In the genomic region with DNA sequence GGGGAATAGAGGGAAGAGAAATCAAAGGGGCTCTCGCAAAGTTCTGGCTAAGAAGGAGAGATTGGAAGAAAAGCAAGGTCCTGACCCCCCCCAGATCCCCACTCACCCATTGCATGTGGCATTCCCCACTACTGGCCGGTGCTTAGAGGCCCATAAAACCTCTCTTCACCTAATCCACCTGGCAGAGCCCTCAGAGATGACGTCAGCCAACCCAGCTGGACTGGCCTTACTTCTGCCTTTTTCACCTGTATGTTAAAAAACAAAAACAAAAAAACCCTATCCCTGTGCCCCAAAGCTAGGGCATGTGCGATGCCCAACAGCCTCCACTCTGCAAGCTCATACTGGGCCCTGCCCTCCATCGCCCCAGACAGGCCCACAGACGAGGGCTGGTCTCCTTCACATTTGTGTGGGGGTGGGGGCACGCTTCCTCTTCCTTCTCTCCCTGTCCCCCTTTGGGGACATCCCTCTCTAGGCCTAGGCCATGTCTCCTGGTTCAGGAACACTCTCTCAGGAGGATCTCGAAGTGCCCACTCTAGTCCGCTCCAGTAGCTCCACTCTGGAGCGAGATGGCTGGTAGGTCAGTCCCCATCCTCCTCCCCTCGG, we compare ENCODE assay signal across 18 cellular contexts.
"Had no signal": no experiment of that assay in that cellular context is flagged by ENCODE, and none has a peak within 500 bp of the region (broad histone marks: within the 10 kb centered on the region; RNA-seq: fewer than 3 reads in every experiment).

No MANE protein-coding gene starts in this region.

- DNase-seq: activated CD4-positive, alpha-beta T cell treated with anti-CD3 and anti-CD28 coated beads for 48 hours; activated CD8-positive, alpha-beta memory T cell treated with anti-CD3 and anti-CD28 coated beads, Interleukin-2, amount 50 U/mL, for 48 hours; activated CD8-positive, alpha-beta T cell treated with anti-CD3 and anti-CD28 coated beads, Interleukin-2, amount 10 ng/mL, durations not matched to agents 7 days and 5 days; activated naive CD4-positive, alpha-beta T cell treated with anti-CD3 and anti-CD28 coated beads for 36 hours; cortex of kidney; effector CD8-positive, alpha-beta T cell; left ventricle myocardium superior; mesendoderm; nephron progenitor cell; sigmoid colon; stimulated activated CD4-positive, alpha-beta T cell treated with anti-CD3 and anti-CD28 coated beads, Interleukin-2, amount 100 ng/mL, for 24 hours; stimulated activated naive CD4-positive, alpha-beta T cell; T1000; trophoblast cell had no signal

- H3K27me3 ChIP-seq: hepatocyte had no signal

- H3K4me3 ChIP-seq: hepatocyte, sigmoid colon had no signal

- H3K4me2 ChIP-seq: hepatocyte had no signal

- H3K79me2 ChIP-seq: hepatocyte had no signal

- H2AFZ ChIP-seq: hepatocyte had no signal

- H3K36me3 ChIP-seq: sigmoid colon had no signal

- ATAC-seq: activated CD8-positive, alpha-beta T cell treated with anti-CD3 and anti-CD28 coated beads, Interleukin-2, amount 10 ng/mL, durations not matched to agents 7 days and 5 days; activated T-helper 17 cell treated with anti-CD3 and anti-CD28 coated beads, Interleukin-2, amount 50 U/mL, for 72 hours; left ventricle myocardium superior had no signal

- H3K9me3 ChIP-seq: sigmoid colon had no signal

- H3K27ac Mint-ChIP-seq: activated CD8-positive, alpha-beta T cell treated with anti-CD3 and anti-CD28 coated beads, Interleukin-2, amount 10 ng/mL, durations not matched to agents 7 days and 5 days; activated naive CD4-positive, alpha-beta T cell treated with anti-CD3 and anti-CD28 coated beads for 36 hours; activated T-helper 17 cell treated with anti-CD3 and anti-CD28 coated beads, Interleukin-2, amount 50 U/mL, for 72 hours; nephron progenitor cell had no signal

- H3K4me3 Mint-ChIP-seq: activated CD8-positive, alpha-beta T cell treated with anti-CD3 and anti-CD28 coated beads, Interleukin-2, amount 10 ng/mL, durations not matched to agents 7 days and 5 days; activated naive CD4-positive, alpha-beta T cell treated with anti-CD3 and anti-CD28 coated beads for 36 hours; activated T-helper 17 cell treated with anti-CD3 and anti-CD28 coated beads, Interleukin-2, amount 50 U/mL, for 72 hours; nephron progenitor cell had no signal

- H3K9me3 Mint-ChIP-seq: activated naive CD4-positive, alpha-beta T cell treated with anti-CD3 and anti-CD28 coated beads for 36 hours; activated T-helper 17 cell treated with anti-CD3 and anti-CD28 coated beads, Interleukin-2, amount 50 U/mL, for 72 hours; nephron progenitor cell had no signal

- H3K27ac ChIP-seq: epithelial cell of prostate, hepatocyte, sigmoid colon, VCaP had no signal
